ENCODE assay signal across 11 cellular contexts in the genomic region with DNA sequence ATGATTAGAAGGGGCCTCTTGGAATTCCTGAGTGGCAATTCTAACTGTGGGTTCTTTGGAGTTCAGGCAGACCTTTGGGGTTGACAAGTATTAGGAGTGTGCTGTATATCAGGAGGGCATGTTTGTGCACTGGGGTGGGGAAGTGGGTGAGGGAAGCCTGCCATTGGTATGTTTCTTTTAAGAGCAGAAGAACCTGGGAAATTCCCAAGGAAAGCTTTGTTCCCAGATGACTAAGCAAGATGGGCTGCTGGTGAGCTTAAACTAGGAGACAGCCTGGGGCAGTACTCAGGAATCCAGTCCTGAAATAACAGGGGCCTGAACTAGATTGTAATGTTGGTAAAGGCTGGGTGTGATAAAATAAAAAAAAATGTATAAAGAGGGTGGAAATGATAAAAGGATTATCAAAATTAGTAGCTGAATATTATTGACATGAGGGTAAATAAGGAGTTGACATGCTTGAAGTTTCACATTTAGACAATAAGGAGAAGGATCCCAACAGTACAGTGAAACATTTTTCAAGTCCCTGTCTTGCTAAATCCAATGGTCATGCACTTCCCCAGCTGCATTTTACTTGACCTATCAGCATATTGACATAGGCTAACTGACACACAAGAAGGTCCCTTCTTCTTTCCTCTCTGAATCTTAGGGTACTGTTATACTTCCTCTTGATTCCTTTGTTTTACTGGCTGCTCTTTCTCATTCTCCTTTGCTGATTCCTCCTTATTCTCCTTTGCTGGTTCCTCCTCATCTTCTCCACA. TPM values are rescaled to one million over a fixed set of nuclear protein-coding genes. Genes with fewer than 3 reads are reported as not detected.
DNase-seq lines count a peak whose midpoint lies in the region; ATAC-seq, FAIRE-seq and TF ChIP-seq lines count a peak whose summit lies in the region.
"Had no signal": no experiment of that assay in that cellular context is flagged by ENCODE, and none has a peak within 500 bp of the region (broad histone marks: within the 10 kb centered on the region; RNA-seq: fewer than 3 reads in every experiment).

No MANE protein-coding gene starts in this region.

- H3K4me3 ChIP-seq in right atrium auricular region (no peak overlapping the region), ascending aorta (no peak overlapping the region), keratinocyte (ENCODE audit: control insufficient read depth in 2 of 3, extremely low read depth in 1 of 3, insufficient read depth in 2 of 3, low read depth in 1 of 3, low read length in 3 of 3) (peak overlapping the region in 1 of 3 experiments; percentile 38), upper lobe of left lung (no peak overlapping the region), psoas muscle (no peak overlapping the region)
- H3K4me3 ChIP-seq: BLaER1 had no signal

- no peak overlapping the region for H3K27ac Mint-ChIP-seq in stimulated activated memory B cell treated with anti-CD40 and anti-IgM and Interleukin-4, amounts not matched to agents 10 μg/mL and 1 μg/mL and 100 μg/mL, for 72 hours

- H3K27me3 Mint-ChIP-seq in stimulated activated memory B cell treated with anti-CD40 and anti-IgM and Interleukin-4, amounts not matched to agents 10 μg/mL and 1 μg/mL and 100 μg/mL, for 72 hours: no peaks in the 10 kb centered on the region

- H3K4me1 ChIP-seq in right atrium auricular region (peaks cover 0 to 55% of the 10 kb centered on the region in 2 donors), ascending aorta (peaks cover 5 to 17% of the 10 kb centered on the region in 2 donors), keratinocyte (ENCODE audit: control insufficient read depth, extremely low read depth, insufficient read depth, low read length) (peaks cover 65% of the 10 kb centered on the region), upper lobe of left lung (peaks cover 53 to 80% (median 63%) of the 10 kb centered on the region in 4 donors), psoas muscle (peaks cover 14% of the 10 kb centered on the region)

- intact Hi-C loops in cardiac septum (cut with DNase I): no loop called here
- intact Hi-C loops in ascending aorta (cut with DNase I): no loop called here
- intact Hi-C loops in psoas muscle (cut with DNase I): no loop called here

- ATAC-seq in upper lobe of left lung (ENCODE audit: low FRiP score in 2 of 2): no peak
- no peak for ATAC-seq in psoas muscle
- ATAC-seq in stimulated activated memory B cell treated with anti-CD40 and anti-IgM and Interleukin-4, amounts not matched to agents 10 μg/mL and 1 μg/mL and 100 μg/mL, for 72 hours: no peak
- ATAC-seq in HG02870 (IDR thresholded peaks at IDR 0.05; ENCODE audit: unreplicated experiment): no peak

- H3K9ac ChIP-seq in keratinocyte (ENCODE audit: control insufficient read depth, extremely low read depth, insufficient read depth, low read length): peak overlapping the region; percentile 46
- H3K9ac ChIP-seq: BLaER1 had no signal

- H3K27ac ChIP-seq in right atrium auricular region (peak overlapping the region; percentile 43 to 51), ascending aorta (peak overlapping the region; percentile 29 to 57), keratinocyte (ENCODE audit: control insufficient read depth, insufficient read depth, low read length) (peak overlapping the region; percentile 86), upper lobe of left lung (peak overlapping the region; percentile 38 to 78 (median 66)), psoas muscle (no peak overlapping the region)
- H3K27ac ChIP-seq: BLaER1 had no signal

- H3K4me2 ChIP-seq in keratinocyte (ENCODE audit: control insufficient read depth, extremely low read depth, insufficient read depth, low read depth, low read length): peak overlapping the region; percentile 61
- H3K4me2 ChIP-seq: BLaER1 had no signal

- H3K4me1 Mint-ChIP-seq in stimulated activated memory B cell treated with anti-CD40 and anti-IgM and Interleukin-4, amounts not matched to agents 10 μg/mL and 1 μg/mL and 100 μg/mL, for 72 hours: peaks cover 51% of the 10 kb centered on the region

- no peaks in the 10 kb centered on the region for H4K20me1 ChIP-seq in keratinocyte (ENCODE audit: control insufficient read depth, extremely low read depth, insufficient read depth, low read length)
- H4K20me1 ChIP-seq: BLaER1 had no signal

- H3K9me3 ChIP-seq in right atrium auricular region: no peaks in the 10 kb centered on the region
- no peaks in the 10 kb centered on the region for H3K9me3 ChIP-seq in ascending aorta
- no peaks in the 10 kb centered on the region for H3K9me3 ChIP-seq in keratinocyte (ENCODE audit: control insufficient read depth, low read depth, low read length)
- H3K9me3 ChIP-seq in upper lobe of left lung: no peaks in the 10 kb centered on the region
- H3K9me3 ChIP-seq in psoas muscle: no peaks in the 10 kb centered on the region

- peak; percentile 95 for FAIRE-seq in keratinocyte (lab: Jason Lieb, UNC)

- H3K9me3 Mint-ChIP-seq in stimulated activated memory B cell treated with anti-CD40 and anti-IgM and Interleukin-4, amounts not matched to agents 10 μg/mL and 1 μg/mL and 100 μg/mL, for 72 hours: peaks cover 5% of the 10 kb centered on the region

- TF ChIP-seq CTCF in right atrium auricular region (IDR thresholded peaks at IDR 0.05): no peak
- no peak for TF ChIP-seq CTCF in ascending aorta (IDR thresholded peaks at IDR 0.05)
- no peak for TF ChIP-seq CTCF in keratinocyte (optimal IDR thresholded peaks at IDR 0.05 in 1 of 3, IDR thresholded peaks at IDR 0.05 in 1 of 3, conservative IDR thresholded peaks at IDR 0.05 in 1 of 3; ENCODE audit: extremely low read depth in 1 of 3, insufficient read depth in 2 of 3, low read length in 3 of 3)
- no peak for TF ChIP-seq CTCF in upper lobe of left lung (IDR thresholded peaks at IDR 0.05)
- no peak for TF ChIP-seq CTCF in psoas muscle (IDR thresholded peaks at IDR 0.05)

- DNase-seq in right atrium auricular region (ENCODE audit: low spot score): no peak
- no peak for DNase-seq in cardiac septum (ENCODE audit: low spot score)
- DNase-seq in ascending aorta (ENCODE audit: low spot score in 2 of 2): no peak
- DNase-seq in keratinocyte (ENCODE audit: low read depth, low spot score): peak; percentile 83
- peak in 1 of 2 donors; percentile 53 for DNase-seq in upper lobe of left lung
- DNase-seq in psoas muscle: no peak
- DNase-seq: activated gamma-delta T cell, NCI-H2171 had no signal

- H3K9me1 ChIP-seq in keratinocyte (ENCODE audit: control insufficient read depth, extremely low read depth, insufficient read depth, low read length): no peaks in the 10 kb centered on the region

- H3K27me3 ChIP-seq in right atrium auricular region: no peaks in the 10 kb centered on the region
- H3K27me3 ChIP-seq in ascending aorta: no peaks in the 10 kb centered on the region
- H3K27me3 ChIP-seq in keratinocyte (ENCODE audit: control insufficient read depth, extremely low read depth, insufficient read depth, low read length): no peaks in the 10 kb centered on the region
- H3K27me3 ChIP-seq in upper lobe of left lung: no peaks in the 10 kb centered on the region
- no peaks in the 10 kb centered on the region for H3K27me3 ChIP-seq in psoas muscle (ENCODE audit: insufficient read depth in 3 of 3, low read length in 2 of 3)
- H3K27me3 ChIP-seq: BLaER1 had no signal

- H3K79me2 ChIP-seq in keratinocyte (ENCODE audit: control insufficient read depth, insufficient read depth, low read length): no peaks in the 10 kb centered on the region

- dilution Hi-C loops in keratinocyte (cut with MboI; ENCODE audit: extremely low pct_ligation_motif_present, low sequenced_read_pairs): no loop called here

- H3K36me3 Mint-ChIP-seq in stimulated activated memory B cell treated with anti-CD40 and anti-IgM and Interleukin-4, amounts not matched to agents 10 μg/mL and 1 μg/mL and 100 μg/mL, for 72 hours: no peaks in the 10 kb centered on the region

- no peak for TF ChIP-seq EP300 in upper lobe of left lung (IDR thresholded peaks at IDR 0.05)

- H3K4me3 Mint-ChIP-seq in stimulated activated memory B cell treated with anti-CD40 and anti-IgM and Interleukin-4, amounts not matched to agents 10 μg/mL and 1 μg/mL and 100 μg/mL, for 72 hours: no peak overlapping the region

- peak overlapping the region; percentile 42 for H2AFZ ChIP-seq in keratinocyte (ENCODE audit: control insufficient read depth, low read length)

- H3K36me3 ChIP-seq in right atrium auricular region (no peaks in the 10 kb centered on the region), ascending aorta (no peaks in the 10 kb centered on the region), keratinocyte (ENCODE audit: control insufficient read depth in 2 of 2, extremely low read depth in 1 of 2, insufficient read depth in 2 of 2, low read length in 2 of 2) (no peaks in the 10 kb centered on the region), upper lobe of left lung (no peaks in the 10 kb centered on the region), psoas muscle (ENCODE audit: insufficient read depth in 1 of 2, low read depth in 1 of 2) (no peaks in the 10 kb centered on the region)
- H3K36me3 ChIP-seq: BLaER1 had no signal

- TF ChIP-seq POLR2A in upper lobe of left lung (IDR thresholded peaks at IDR 0.05): peak in 1 of 4 donors; percentile 22

RNA-seq across cellular contexts. Expression of gene IFNGR1, which starts 18.4 kb away (rescaled TPM):
- total RNA-seq in right atrium auricular region (100 to 1,000 TPM; 111 to 143 TPM), cardiac septum (60.1 TPM), ascending aorta (47.7 TPM), upper lobe of left lung (100 to 1,000 TPM in 5 of 6 donors, 10 to 100 TPM in 1; 94.0 to 216 (median 183) TPM), psoas muscle (10 to 100 TPM; 36.9 to 72.2 (median 51.6) TPM)
- polyA plus RNA-seq in keratinocyte (54.8 to 150 TPM (median 109 TPM) in 3 replicates), psoas muscle (100 to 1,000 TPM in 1 of 3 donors, 10 to 100 TPM in 2; 43.1 to 122 (median 50.7) TPM)
- 181 TPM for polyA plus RNA-seq in keratinocyte (2011; ENCODE audit: low read depth)
- polyA plus RNA-seq in keratinocyte (2011; cell fraction: cytosol; rRNA removed): 29.1 and 70.4 TPM in 2 replicates
- 152 and 195 TPM in 2 replicates for polyA plus RNA-seq in keratinocyte (2011; cell fraction: nucleus; rRNA removed)
- polyA plus RNA-seq in keratinocyte (2012; ENCODE audit: low replicate concordance): 55.4 and 136 TPM in 2 replicates
- polyA minus RNA-seq in keratinocyte: 25.6 to 52.1 TPM (median 50.6 TPM) in 3 replicates
- polyA minus RNA-seq in keratinocyte (2011; cell fraction: cytosol; rRNA and poly(A)+ RNA removed): 49.1 TPM
- 150 and 198 TPM in 2 replicates for polyA minus RNA-seq in keratinocyte (2011; cell fraction: nucleus; rRNA and poly(A)+ RNA removed)
